In genomic region chr11:125069008-125069407, GRCh38 we compare ENCODE assay signal across 19 cellular contexts. TPM values are rescaled to one million over a fixed set of nuclear protein-coding genes. Genes with fewer than 3 reads are reported as not detected.
DNase-seq lines count a peak whose midpoint lies in the region; ATAC-seq, FAIRE-seq and TF ChIP-seq lines count a peak whose summit lies in the region.
"Had no signal": no experiment of that assay in that cellular context is flagged by ENCODE, and none has a peak within 500 bp of the region (broad histone marks: within the 10 kb centered on the region; RNA-seq: fewer than 3 reads in every experiment).

No MANE protein-coding gene starts in this region.

- H3K27me3 ChIP-seq in HL-60 (ENCODE audit: insufficient read depth, poor library complexity, severe bottlenecking): no peaks in the 10 kb centered on the region
- no peaks in the 10 kb centered on the region for H3K27me3 ChIP-seq in PC-3 (ENCODE audit: low read length)
- no peaks in the 10 kb centered on the region for H3K27me3 ChIP-seq in mammary epithelial cell (ENCODE audit: insufficient read depth, low read length)
- H3K27me3 ChIP-seq in small intestine (ENCODE audit: control insufficient read depth in 2 of 2, insufficient read depth in 2 of 2, low read length in 2 of 2): no peaks in the 10 kb centered on the region
- H3K27me3 ChIP-seq: colonic mucosa had no signal

- ATAC-seq in PC-3 (peak; percentile 10; the same call in 1 of the 2 replicates), HG02938 (IDR thresholded peaks at IDR 0.05; ENCODE audit: unreplicated experiment) (no peak)
- ATAC-seq: activated T-cell treated with anti-CD3 and anti-CD28 coated beads, Interleukin-2, amount 50 U/mL, for 4 hours; CD8-positive, alpha-beta T cell; left ventricle myocardium superior; mucosa of descending colon; stimulated activated naive CD8-positive, alpha-beta T cell treated with anti-CD3 and anti-CD28 coated beads, Interleukin-15, amount 100 ng/mL, for 72 hours had no signal

- POLR2A ChIA-PET in PC-3 (lab: Charles Lee; ENCODE audit: unreplicated experiment): no interaction called here

- no peaks in the 10 kb centered on the region for H3F3A ChIP-seq in PC-3 (ENCODE audit: low read length, unreplicated experiment)

- BruUV-seq in PC-3 (replicated peaks; lab: Mats Ljungman, UMichigan) (no TSS peak), mammary epithelial cell (replicated peaks; lab: Mats Ljungman, UMichigan) (no TSS peak)

- 83% methylated on average over 4 of the region's 4 CpGs for WGBS in mammary epithelial cell (ENCODE audit: low coverage, missing lambda C conversion rate)
- 16 to 60% (median 30%) methylated on average over 4 of the region's 4 CpGs for WGBS in small intestine, 3 donors

- H3K36me3 ChIP-seq in PC-3 (ENCODE audit: low read depth, low read length): no peaks in the 10 kb centered on the region
- peaks cover 4% of the 10 kb centered on the region for H3K36me3 ChIP-seq in mammary epithelial cell (ENCODE audit: insufficient read depth, low read length)
- H3K36me3 ChIP-seq in small intestine (ENCODE audit: control insufficient read depth in 2 of 2, insufficient read depth in 2 of 2, low read length in 2 of 2): no peaks in the 10 kb centered on the region
- H3K36me3 ChIP-seq: colonic mucosa, tibial nerve had no signal

- dilution Hi-C loops in mammary epithelial cell (cut with HindIII; ENCODE audit: low sequenced_read_pairs): no loop called here

- H2AFZ ChIP-seq in PC-3 (ENCODE audit: low read length) (no peak overlapping the region), mammary epithelial cell (ENCODE audit: low read depth, low read length) (no peak overlapping the region)

- FAIRE-seq in small intestine (lab: Jason Lieb, UNC): no peak

- in situ Hi-C loops in mammary epithelial cell (cut with MboI; ENCODE audit: low sequenced_read_pairs in 2 of 2): no loop called here

- TF ChIP-seq CTCF in HL-60 (IDR thresholded peaks at IDR 0.05; ENCODE audit: insufficient read depth, low read length) (no peak), PC-3 (conservative IDR thresholded peaks at IDR 0.05; ENCODE audit: low read depth, low read length) (no peak), mammary epithelial cell (conservative IDR thresholded peaks at IDR 0.05 in 1 of 2, IDR thresholded peaks at IDR 0.05 in 1 of 2; ENCODE audit: extremely low read depth in 1 of 2, insufficient read depth in 1 of 2, low read depth in 1 of 2, low read length in 2 of 2) (no peak)

- intact Hi-C loops in PC-3 (cut with micrococcal nuclease) (no loop called here), mammary epithelial cell (cut with micrococcal nuclease) (no loop called here)

- peak overlapping the region; percentile 73; the same call in 1 of the 2 replicates for H3K27ac ChIP-seq in HL-60 (replicated peaks)
- peak overlapping the region; percentile 70; the same call in 1 of the 2 replicates for H3K27ac ChIP-seq in PC-3 (ENCODE audit: low read length)
- peak overlapping the region; percentile 83 for H3K27ac ChIP-seq in mammary epithelial cell (ENCODE audit: insufficient read depth, low read depth, low read length)
- H3K27ac ChIP-seq in small intestine (ENCODE audit: low read depth in 1 of 2, low read length in 1 of 2): peak overlapping the region; percentile 75 to 88
- H3K27ac ChIP-seq: colonic mucosa had no signal

- peaks cover 36% of the 10 kb centered on the region for H3K4me1 ChIP-seq in PC-3 (ENCODE audit: insufficient read depth, low read length)
- peaks cover 41% of the 10 kb centered on the region for H3K4me1 ChIP-seq in mammary epithelial cell (ENCODE audit: insufficient read depth, low read length)
- H3K4me1 ChIP-seq in small intestine (ENCODE audit: control insufficient read depth in 2 of 2, insufficient read depth in 1 of 2, low read depth in 1 of 2, low read length in 1 of 2): peaks cover 14 to 21% of the 10 kb centered on the region in 2 donors
- H3K4me1 ChIP-seq: colonic mucosa had no signal

- DNase-seq in HL-60 (ENCODE audit: low read depth in 1 of 2, low spot score in 1 of 2) (no peak), PC-3 (peak; percentile 46), mammary epithelial cell (peak; percentile 32), small intestine (peak; percentile 59), amygdala (lab: John Stamatoyannopoulos, UW) (no peak), AML-193 (lab: John Stamatoyannopoulos, UW) (no peak), GDM1 (lab: John Stamatoyannopoulos, UW) (no peak)
- DNase-seq: activated naive CD4-positive, alpha-beta T cell; activated T-cell treated with anti-CD3 and anti-CD28 coated beads, Interleukin-2, amount 50 U/mL, for 4 hours; CD8-positive, alpha-beta T cell; colonic mucosa; DMS 273 treated with DMSO at 0.1 percent for 48 hours; left ventricle myocardium superior; mucosa of descending colon; NCI-H2171; NCI-H526 treated with DMSO at 0.1 percent for 48 hours; stimulated activated naive CD8-positive, alpha-beta T cell treated with anti-CD3 and anti-CD28 coated beads, Interleukin-15, amount 100 ng/mL, for 72 hours had no signal

- no peak overlapping the region for H3K4me3 ChIP-seq in HL-60 (replicated peaks; ENCODE audit: insufficient read depth, low read length)
- H3K4me3 ChIP-seq in PC-3 (ENCODE audit: low read length): no peak overlapping the region
- H3K4me3 ChIP-seq in mammary epithelial cell (replicated peaks in 1 of 3; ENCODE audit: insufficient read depth in 1 of 3, low read depth in 2 of 3, low read length in 3 of 3): no peak overlapping the region
- no peak overlapping the region for H3K4me3 ChIP-seq in small intestine (ENCODE audit: low read depth in 1 of 2, low read length in 2 of 2)
- H3K4me3 ChIP-seq: colonic mucosa, mucosa of descending colon, tibial nerve had no signal

- H3K4me2 ChIP-seq in PC-3 (ENCODE audit: low read length): no peak overlapping the region
- peak overlapping the region; percentile 53 for H3K4me2 ChIP-seq in mammary epithelial cell (ENCODE audit: insufficient read depth, low read depth, low read length)

- H4K20me1 ChIP-seq in PC-3 (ENCODE audit: low read length) (no peaks in the 10 kb centered on the region), mammary epithelial cell (ENCODE audit: insufficient read depth, low read length) (no peaks in the 10 kb centered on the region)

- H3K79me2 ChIP-seq in PC-3 (ENCODE audit: low read length): no peaks in the 10 kb centered on the region
- H3K79me2 ChIP-seq in mammary epithelial cell (ENCODE audit: insufficient read depth, low read length): peaks cover 50% of the 10 kb centered on the region

- H3K9me2 ChIP-seq in PC-3 (replicated peaks; ENCODE audit: low read length): no peaks in the 10 kb centered on the region

- no peak overlapping the region for H3K9ac ChIP-seq in PC-3 (ENCODE audit: low read length)
- H3K9ac ChIP-seq in mammary epithelial cell (ENCODE audit: insufficient read depth, low read length): no peak overlapping the region

- CTCF ChIA-PET in PC-3 (lab: Charles Lee): interaction anchor here (0.5 kb wide), 1 partner anchor 18 kb away, joined by 3 read pairs; no protein-coding TSS in a partner anchor
- CTCF ChIA-PET in mammary epithelial cell (lab: Charles Lee; ENCODE audit: low non-redundant PET): no interaction called here

- H3K9me3 ChIP-seq in PC-3 (ENCODE audit: low read length) (no peaks in the 10 kb centered on the region), mammary epithelial cell (replicated peaks; ENCODE audit: insufficient read depth, low read length) (no peaks in the 10 kb centered on the region), small intestine (ENCODE audit: control insufficient read depth, low read depth) (no peaks in the 10 kb centered on the region)
- H3K9me3 ChIP-seq: colonic mucosa, mucosa of descending colon, tibial nerve had no signal

RNA-seq across cellular contexts. Expression of gene SLC37A2, which starts 5.9 kb away (rescaled TPM):
- total RNA-seq in PC-3 (2014; rRNA removed) (9.0 and 10.2 TPM in 2 replicates), mammary epithelial cell (10 to 100 TPM; 34.8 to 85.5 TPM)
- polyA plus RNA-seq in mammary epithelial cell (80.3 TPM), small intestine (10 to 100 TPM in 1 of 3 donors, 1 to 10 TPM in 2; 1.1 to 12.2 (median 9.1) TPM)
- 76.7 TPM for polyA minus RNA-seq in mammary epithelial cell

RNA-seq across cellular contexts. Expression of gene TMEM218, which starts 42.4 kb away (rescaled TPM):
- total RNA-seq in PC-3 (2014; rRNA removed) (33.6 and 37.0 TPM in 2 replicates), mammary epithelial cell (10 to 100 TPM; 15.0 to 17.5 TPM)
- polyA plus RNA-seq in mammary epithelial cell (25.6 TPM), small intestine (10 to 100 TPM in 2 of 3 donors, 1 to 10 TPM in 1; 9.6 to 28.6 (median 10.5) TPM)
- polyA minus RNA-seq in mammary epithelial cell: 0.31 TPM

Comparison
In these comparisons a context has a peak if more than half of its experiments do, and no peak if none do; other contexts are left out.
1. DNase-seq: peak in PC-3 (single experiment), mammary epithelial cell (single experiment) and small intestine (single experiment); none in HL-60 (0 of 2), amygdala (0 of 56), AML-193 (0 of 2) and GDM1 (single experiment).
2. Peak in every context shown above with its lines, with median percentiles within 50 percentile points of each other: H3K27ac ChIP-seq.